8 cellular contexts compared by ENCODE assay signal in genomic region chr1:223846668-223847007, GRCh38. TPM values are rescaled to one million over a fixed set of nuclear protein-coding genes. Genes with fewer than 3 reads are reported as not detected.
DNase-seq lines count a peak whose midpoint lies in the region; ATAC-seq and TF ChIP-seq lines count a peak whose summit lies in the region.

No MANE protein-coding gene starts in this region.

- DNase-seq in AG09309 (ENCODE audit: low read depth) = no peak
- peak; percentile 31 for DNase-seq in SK-MEL-5 (ENCODE audit: low read depth, low spot score)
- no peak for DNase-seq in ureter (ENCODE audit: low spot score)
- no peak for DNase-seq in SW 1271 (lab: John Stamatoyannopoulos, UW)

- H3K4me1 ChIP-seq in endocrine pancreas (ENCODE audit: control insufficient read depth, insufficient read depth, low read length) (peaks cover 6% of the 10 kb centered on the region), muscle layer of duodenum (ENCODE audit: control insufficient read depth in 1 of 2, insufficient read depth in 2 of 2, low read length in 2 of 2) (peaks cover 5 to 23% of the 10 kb centered on the region in 2 donors)

- peak overlapping the region; percentile 98 for H3K9ac ChIP-seq in endocrine pancreas (ENCODE audit: control insufficient read depth, insufficient read depth, low read length)

- ATAC-seq in GM18511 (IDR thresholded peaks at IDR 0.05; ENCODE audit: unreplicated experiment) = no peak

- H3K36me3 ChIP-seq in endocrine pancreas (ENCODE audit: control insufficient read depth, insufficient read depth, low read length) = no peaks in the 10 kb centered on the region
- peaks cover 0 to 12% of the 10 kb centered on the region in 2 donors for H3K36me3 ChIP-seq in muscle layer of duodenum (ENCODE audit: control insufficient read depth in 1 of 2, insufficient read depth in 2 of 2, low read length in 2 of 2)

- H3K4me3 ChIP-seq in AG09309 (ENCODE audit: control insufficient read depth, low read depth, low read length) (peak overlapping the region; percentile 51), GM12875 (ENCODE audit: low read depth, low read length) (peak overlapping the region; percentile 63), endocrine pancreas (ENCODE audit: control insufficient read depth, insufficient read depth, low read length) (peak overlapping the region; percentile 60), muscle layer of duodenum (ENCODE audit: low read depth in 1 of 2, low read length in 2 of 2) (peak overlapping the region; percentile 69 to 71)

- in situ Hi-C loops in SK-MEL-5 (cut with HindIII; ENCODE audit: low pct_unique_long_range_greater_than_20kb, low sequenced_read_pairs) = no loop called here

- H3K27me3 ChIP-seq in endocrine pancreas (ENCODE audit: control insufficient read depth, insufficient read depth, low read length) (no peaks in the 10 kb centered on the region), muscle layer of duodenum (ENCODE audit: low read depth, low read length) (no peaks in the 10 kb centered on the region)

- H3K27ac ChIP-seq in muscle layer of duodenum (ENCODE audit: low read length) = peak overlapping the region; percentile 98

- H3K9me3 ChIP-seq in endocrine pancreas (ENCODE audit: control insufficient read depth, low read length) (no peaks in the 10 kb centered on the region), muscle layer of duodenum (ENCODE audit: control insufficient read depth in 1 of 2, low read length in 2 of 2) (no peaks in the 10 kb centered on the region)

- no peak for TF ChIP-seq CTCF in AG09309 (IDR thresholded peaks at IDR 0.05; ENCODE audit: control insufficient read depth, insufficient read depth, low read depth, low read length, missing control alignments)
- TF ChIP-seq CTCF in GM12875 (IDR thresholded peaks at IDR 0.05; ENCODE audit: borderline replicate concordance, insufficient read depth, low read depth, low read length) = no peak

RNA-seq across cellular contexts. Expression of gene TP53BP2, which starts 0.9 kb away (rescaled TPM):
- 22.8 and 25.3 TPM in 2 replicates for total RNA-seq in SK-MEL-5 (2014; rRNA removed; shearing (Covaris generic))
- polyA plus RNA-seq in SK-MEL-5 (2015; cell fraction: cytosol; rRNA removed) = 16.8 and 27.1 TPM in 2 replicates
- polyA plus RNA-seq in SK-MEL-5 (2015; cell fraction: nucleus; rRNA removed) = 24.3 and 25.6 TPM in 2 replicates
- 34.6 TPM for total RNA-seq in ureter
